In the genomic region with DNA sequence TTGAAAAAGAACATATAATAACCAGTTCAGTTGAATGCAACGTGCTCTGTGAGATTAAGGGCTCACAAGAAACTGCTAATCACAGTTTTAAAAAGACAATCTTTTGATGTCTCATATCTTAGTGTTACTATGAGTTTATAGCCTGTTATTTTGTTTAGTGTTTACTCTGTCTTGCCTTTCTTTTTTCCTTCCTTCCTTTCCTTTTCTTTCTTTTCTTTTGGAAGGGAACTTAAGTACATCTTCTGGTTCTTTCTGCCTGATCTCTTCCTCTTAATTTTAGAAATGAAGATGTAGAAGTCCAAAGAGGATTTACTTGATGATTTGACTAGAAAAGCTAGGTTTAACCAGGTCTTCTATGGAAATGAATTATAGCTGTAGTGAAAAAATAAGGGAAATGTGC, we compare ENCODE assay signal across 20 cellular contexts. TPM values are rescaled to one million over a fixed set of nuclear protein-coding genes. Genes with fewer than 3 reads are reported as not detected.
DNase-seq lines count a peak whose midpoint lies in the region; ATAC-seq, FAIRE-seq and TF ChIP-seq lines count a peak whose summit lies in the region.
"Had no signal": no experiment of that assay in that cellular context is flagged by ENCODE, and none has a peak within 500 bp of the region (broad histone marks: within the 10 kb centered on the region; RNA-seq: fewer than 3 reads in every experiment).

No MANE protein-coding gene starts in this region.

- peaks cover 32% of the 10 kb centered on the region for H3K4me1 ChIP-seq in HEK293 (ENCODE audit: control insufficient read depth, insufficient read depth, low read length)
- peaks cover 3% of the 10 kb centered on the region for H3K4me1 ChIP-seq in astrocyte (ENCODE audit: insufficient read depth, low read length)
- H3K4me1 ChIP-seq in neutrophil (ENCODE audit: control insufficient read depth in 1 of 2, insufficient read depth in 1 of 2, low read depth in 1 of 2, low read length in 1 of 2): peaks cover 16 to 20% of the 10 kb centered on the region in 2 experiments

- H2AFZ ChIP-seq in astrocyte (ENCODE audit: low read depth, low read length): no peak overlapping the region

- H3K4me3 Mint-ChIP-seq in activated CD4-positive, alpha-beta T cell treated with anti-CD3 and anti-CD28 coated beads, Interleukin-2, amount 10 ng/mL, durations not matched to agents 24 days and 14 days: no peak overlapping the region
- H3K4me3 Mint-ChIP-seq in astrocyte (ENCODE audit: unreplicated experiment): no peak overlapping the region
- H3K4me3 Mint-ChIP-seq: stimulated activated naive B cell treated with anti-CD40 and anti-IgM and Interleukin-4, amounts not matched to agents 10 μg/mL and 1 μg/mL and 100 μg/mL, for 72 hours had no signal

- intact Hi-C loops in activated CD4-positive, alpha-beta T cell treated with anti-CD3 and anti-CD28 coated beads, Interleukin-2, amount 10 ng/mL, durations not matched to agents 24 days and 14 days (cut with micrococcal nuclease): no loop called here

- CTCF ChIA-PET in HEK293 (lab: Yijun Ruan, JAX): interaction anchor here (0.6 to 0.7 kb wide), 3 partner anchors 14 to 373 kb away, joined by 3 to 4 read pairs (median 4); no protein-coding TSS in a partner anchor

- no peaks in the 10 kb centered on the region for H3K27me3 ChIP-seq in astrocyte (ENCODE audit: insufficient read depth, low read length)
- H3K27me3 ChIP-seq in neutrophil: no peaks in the 10 kb centered on the region
- H3K27me3 ChIP-seq: sigmoid colon, tibial artery had no signal

- no peak overlapping the region for H3K27ac ChIP-seq in HEK293 (ENCODE audit: extremely low read depth, low read depth, low read length)
- no peak overlapping the region for H3K27ac ChIP-seq in astrocyte (ENCODE audit: low read depth, low read length)
- peak overlapping the region; percentile 51 for H3K27ac ChIP-seq in neutrophil
- H3K27ac ChIP-seq: sigmoid colon, tibial artery, WERI-Rb-1 had no signal

- H3K9me3 ChIP-seq in HEK293 (ENCODE audit: control insufficient read depth, insufficient read depth, low read depth, low read length): no peaks in the 10 kb centered on the region
- H3K9me3 ChIP-seq in astrocyte (ENCODE audit: insufficient read depth, low read depth, low read length): no peaks in the 10 kb centered on the region
- H3K9me3 ChIP-seq in neutrophil: no peaks in the 10 kb centered on the region
- H3K9me3 ChIP-seq: sigmoid colon, tibial artery had no signal

- H4K20me1 ChIP-seq in astrocyte (ENCODE audit: insufficient read depth, low read length): peaks cover 88% of the 10 kb centered on the region

- POLR2A ChIA-PET in HEK293 (lab: Yijun Ruan, JAX): no interaction called here

- no peak overlapping the region for H3K4me2 ChIP-seq in astrocyte (ENCODE audit: low read length)

- DNase-seq in activated CD4-positive, alpha-beta T cell treated with anti-CD3 and anti-CD28 coated beads, Interleukin-2, amount 10 ng/mL, durations not matched to agents 24 days and 14 days: no peak
- no peak for DNase-seq in activated CD4-positive, alpha-beta T cell treated with anti-CD3 and anti-CD28 coated beads for 1 hour
- no peak for DNase-seq in astrocyte (ENCODE audit: low read depth)
- no peak for DNase-seq in SW480 (ENCODE audit: low spot score)
- DNase-seq: activated effector memory CD4-positive, alpha-beta T cell treated with anti-CD3 and anti-CD28 coated beads, Interleukin-2, amount 50 U/mL, for 16 hours; anterior cingulate cortex; DMS 273 treated with DMSO at 0.1 percent for 48 hours; effector CD8-positive, alpha-beta T cell; NCI-H1417; NCI-H69; SHP77; sigmoid colon; stimulated activated naive B cell treated with anti-CD40 and anti-IgM and Interleukin-4, amounts not matched to agents 10 μg/mL and 1 μg/mL and 100 μg/mL, for 72 hours; tibial artery; WERI-Rb-1 had no signal

- peak overlapping the region; percentile 47 for H3K27ac Mint-ChIP-seq in activated CD4-positive, alpha-beta T cell treated with anti-CD3 and anti-CD28 coated beads, Interleukin-2, amount 10 ng/mL, durations not matched to agents 24 days and 14 days
- H3K27ac Mint-ChIP-seq in astrocyte (ENCODE audit: unreplicated experiment): peak overlapping the region; percentile 20

- H3K4me3 ChIP-seq in HEK293 (ENCODE audit: low read depth, low read length) (no peak overlapping the region), astrocyte (ENCODE audit: insufficient read depth, low read depth, low read length) (no peak overlapping the region), neutrophil (ENCODE audit: low read depth in 1 of 2, low read length in 1 of 2) (no peak overlapping the region)
- H3K4me3 ChIP-seq: sigmoid colon, tibial artery had no signal

- ATAC-seq in GM21447 (IDR thresholded peaks at IDR 0.05; ENCODE audit: unreplicated experiment) (no peak), HG03280 (IDR thresholded peaks at IDR 0.05; ENCODE audit: unreplicated experiment) (no peak)

- peaks cover 33% of the 10 kb centered on the region for H3K36me3 Mint-ChIP-seq in activated CD4-positive, alpha-beta T cell treated with anti-CD3 and anti-CD28 coated beads, Interleukin-2, amount 10 ng/mL, durations not matched to agents 24 days and 14 days (ENCODE audit: low read depth)
- no peaks in the 10 kb centered on the region for H3K36me3 Mint-ChIP-seq in astrocyte (ENCODE audit: low read depth, unreplicated experiment)

- TF ChIP-seq CTCF in HEK293 (tag by site-specific recombination; IDR thresholded peaks at IDR 0.05) (no peak), astrocyte (IDR thresholded peaks at IDR 0.05; ENCODE audit: insufficient read depth, low read depth, low read length) (no peak), neutrophil (IDR thresholded peaks at IDR 0.05) (no peak)

- no peaks in the 10 kb centered on the region; a peak in 1 of 3 replicates for H3K36me3 ChIP-seq in HEK293 (ENCODE audit: control insufficient read depth in 2 of 2, insufficient read depth in 1 of 2, low read length in 2 of 2)
- H3K36me3 ChIP-seq in astrocyte (ENCODE audit: insufficient read depth, low read length): no peaks in the 10 kb centered on the region
- no peaks in the 10 kb centered on the region for H3K36me3 ChIP-seq in neutrophil
- H3K36me3 ChIP-seq: sigmoid colon, tibial artery, WERI-Rb-1 had no signal

- H3K27me3 Mint-ChIP-seq in activated CD4-positive, alpha-beta T cell treated with anti-CD3 and anti-CD28 coated beads, Interleukin-2, amount 10 ng/mL, durations not matched to agents 24 days and 14 days: no peaks in the 10 kb centered on the region
- no peaks in the 10 kb centered on the region for H3K27me3 Mint-ChIP-seq in astrocyte (ENCODE audit: low read depth, unreplicated experiment)
- H3K27me3 Mint-ChIP-seq: stimulated activated naive B cell treated with anti-CD40 and anti-IgM and Interleukin-4, amounts not matched to agents 10 μg/mL and 1 μg/mL and 100 μg/mL, for 72 hours had no signal

- H3K79me2 ChIP-seq in astrocyte (ENCODE audit: insufficient read depth, low read length): peaks cover 100% of the 10 kb centered on the region

- peaks cover 70% of the 10 kb centered on the region for H3K4me1 Mint-ChIP-seq in activated CD4-positive, alpha-beta T cell treated with anti-CD3 and anti-CD28 coated beads, Interleukin-2, amount 10 ng/mL, durations not matched to agents 24 days and 14 days
- peaks cover 31% of the 10 kb centered on the region for H3K4me1 Mint-ChIP-seq in astrocyte (ENCODE audit: low read depth, unreplicated experiment)

- FAIRE-seq in astrocyte (lab: Jason Lieb, UNC): no peak
- FAIRE-seq: G401.6 had no signal

- peaks cover 4% of the 10 kb centered on the region for H3K9me3 Mint-ChIP-seq in activated CD4-positive, alpha-beta T cell treated with anti-CD3 and anti-CD28 coated beads, Interleukin-2, amount 10 ng/mL, durations not matched to agents 24 days and 14 days
- no peaks in the 10 kb centered on the region for H3K9me3 Mint-ChIP-seq in astrocyte (ENCODE audit: unreplicated experiment)
- H3K9me3 Mint-ChIP-seq: stimulated activated naive B cell treated with anti-CD40 and anti-IgM and Interleukin-4, amounts not matched to agents 10 μg/mL and 1 μg/mL and 100 μg/mL, for 72 hours had no signal

- no peak overlapping the region for H3K9ac ChIP-seq in astrocyte (ENCODE audit: low read length)

TF ChIP-seq in HEK293, 187 proteins besides CTCF, POLR2A, EP300 and RAD21 (continues in another document):
- TF ChIP-seq, protein P1, sequence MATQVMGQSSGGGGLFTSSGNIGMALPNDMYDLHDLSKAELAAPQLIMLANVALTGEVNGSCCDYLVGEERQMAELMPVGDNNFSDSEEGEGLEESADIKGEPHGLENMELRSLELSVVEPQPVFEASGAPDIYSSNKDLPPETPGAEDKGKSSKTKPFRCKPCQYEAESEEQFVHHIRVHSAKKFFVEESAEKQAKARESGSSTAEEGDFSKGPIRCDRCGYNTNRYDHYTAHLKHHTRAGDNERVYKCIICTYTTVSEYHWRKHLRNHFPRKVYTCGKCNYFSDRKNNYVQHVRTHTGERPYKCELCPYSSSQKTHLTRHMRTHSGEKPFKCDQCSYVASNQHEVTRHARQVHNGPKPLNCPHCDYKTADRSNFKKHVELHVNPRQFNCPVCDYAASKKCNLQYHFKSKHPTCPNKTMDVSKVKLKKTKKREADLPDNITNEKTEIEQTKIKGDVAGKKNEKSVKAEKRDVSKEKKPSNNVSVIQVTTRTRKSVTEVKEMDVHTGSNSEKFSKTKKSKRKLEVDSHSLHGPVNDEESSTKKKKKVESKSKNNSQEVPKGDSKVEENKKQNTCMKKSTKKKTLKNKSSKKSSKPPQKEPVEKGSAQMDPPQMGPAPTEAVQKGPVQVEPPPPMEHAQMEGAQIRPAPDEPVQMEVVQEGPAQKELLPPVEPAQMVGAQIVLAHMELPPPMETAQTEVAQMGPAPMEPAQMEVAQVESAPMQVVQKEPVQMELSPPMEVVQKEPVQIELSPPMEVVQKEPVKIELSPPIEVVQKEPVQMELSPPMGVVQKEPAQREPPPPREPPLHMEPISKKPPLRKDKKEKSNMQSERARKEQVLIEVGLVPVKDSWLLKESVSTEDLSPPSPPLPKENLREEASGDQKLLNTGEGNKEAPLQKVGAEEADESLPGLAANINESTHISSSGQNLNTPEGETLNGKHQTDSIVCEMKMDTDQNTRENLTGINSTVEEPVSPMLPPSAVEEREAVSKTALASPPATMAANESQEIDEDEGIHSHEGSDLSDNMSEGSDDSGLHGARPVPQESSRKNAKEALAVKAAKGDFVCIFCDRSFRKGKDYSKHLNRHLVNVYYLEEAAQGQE (tag by site-specific recombination; IDR thresholded peaks at IDR 0.05): no peak
- TF ChIP-seq FEZF1 (tag by site-specific recombination; IDR thresholded peaks at IDR 0.05): no peak
- no peak for TF ChIP-seq ZNF600 (tag by site-specific recombination; IDR thresholded peaks at IDR 0.05)
- no peak for TF ChIP-seq GLIS2 (tag by site-specific recombination; IDR thresholded peaks at IDR 0.05)
- peak; percentile 49; the same call in 1 of the 2 replicates for TF ChIP-seq SP7 (tag by site-specific recombination; IDR thresholded peaks at IDR 0.05)
- TF ChIP-seq ZNF366 (tag by site-specific recombination; conservative IDR thresholded peaks at IDR 0.05): peak; percentile 61
- no peak for TF ChIP-seq ZNF274 (IDR thresholded peaks at IDR 0.05; ENCODE audit: low read length)
- TF ChIP-seq ZNF274 (tag by site-specific recombination; IDR thresholded peaks at IDR 0.05; ENCODE audit: borderline replicate concordance): no peak
- TF ChIP-seq ZNF654 (tag by site-specific recombination; IDR thresholded peaks at IDR 0.05; ENCODE audit: low read depth): no peak

RNA-seq across cellular contexts. Expression of gene WNK1, which starts 38.2 kb away (rescaled TPM):
- total RNA-seq in activated CD4-positive, alpha-beta T cell treated with anti-CD3 and anti-CD28 coated beads, Interleukin-2, amount 10 ng/mL, durations not matched to agents 24 days and 14 days: 156 TPM in 2 replicates
- 157 and 179 TPM in 2 replicates for total RNA-seq in astrocyte
